ENCODE assay signal across 23 cellular contexts in the genomic region with DNA sequence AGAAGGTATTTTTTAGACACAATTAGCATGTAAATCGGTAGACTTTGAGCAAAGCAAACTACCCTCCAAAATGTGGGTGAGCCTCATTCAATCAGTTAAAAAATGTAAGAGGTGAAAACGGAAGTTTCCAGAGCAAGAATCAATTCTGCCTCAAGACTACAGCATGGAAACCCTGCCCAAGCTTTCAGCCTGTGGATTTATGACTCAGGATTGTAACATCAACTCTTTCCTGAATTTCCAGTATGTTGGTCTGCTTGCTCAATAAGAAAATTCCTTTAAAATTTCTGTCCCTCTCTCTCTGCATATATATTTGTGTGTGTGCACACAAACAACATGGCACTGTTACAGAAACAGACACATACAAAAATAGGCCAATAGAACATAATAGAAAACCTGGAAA.
DNase-seq lines count a peak whose midpoint lies in the region; ATAC-seq, FAIRE-seq and TF ChIP-seq lines count a peak whose summit lies in the region.
"Had no signal": no experiment of that assay in that cellular context is flagged by ENCODE, and none has a peak within 500 bp of the region (broad histone marks: within the 10 kb centered on the region; RNA-seq: fewer than 3 reads in every experiment).

No MANE protein-coding gene starts in this region.

- DNase-seq in AG10803 (ENCODE audit: low read depth) (peak; percentile 17), HT1080 (ENCODE audit: low read depth) (peak; percentile 31), bronchial epithelial cell (ENCODE audit: low read depth) (peak; percentile 13), fibroblast of peridontal ligament (ENCODE audit: extremely low read depth) (peak; percentile 68), NCI-H1417 treated with DMSO at 0.1 percent for 48 hours (lab: John Stamatoyannopoulos, UW) (no peak)
- no peak for DNase-seq in CD4-positive, alpha-beta T cell
- DNase-seq: MM.1S; NCI-H1048; NCI-H146; NCI-H2029; NCI-H2227 treated with DMSO at 0.1 percent for 48 hours; NCI-H510A treated with DMSO at 0.1 percent for 48 hours; NCI-H748 treated with DMSO at 0.1 percent for 48 hours; NK-92 treated with Interleukin-12 subunit alpha and Interleukin-12 subunit beta, amount 100 ng/mL, for 24 hours; SIG-M5; SK-N-SH had no signal

- H3K4me3 ChIP-seq in AG10803 (ENCODE audit: low read length) (no peak overlapping the region), bronchial epithelial cell (ENCODE audit: low read depth, low read length) (no peak overlapping the region)
- H3K4me3 ChIP-seq: HAP-1 had no signal

- H3K4me3 Mint-ChIP-seq in CD4-positive, alpha-beta T cell, result no peak overlapping the region
- H3K4me3 Mint-ChIP-seq: B cell, CD14-positive monocyte had no signal

- no peak overlapping the region for H3K27ac Mint-ChIP-seq in CD4-positive, alpha-beta T cell
- H3K27ac Mint-ChIP-seq: B cell, CD14-positive monocyte had no signal

- H3K27ac ChIP-seq in CD4-positive, alpha-beta T cell (ENCODE audit: low read depth, low read length), result no peak overlapping the region

- no peaks in the 10 kb centered on the region for H3K36me3 Mint-ChIP-seq in CD4-positive, alpha-beta T cell (ENCODE audit: low read depth)
- H3K36me3 Mint-ChIP-seq: CD14-positive monocyte had no signal

- TF ChIP-seq CTCF in AG10803 (conservative IDR thresholded peaks at IDR 0.05; ENCODE audit: low read length) (no peak), bronchial epithelial cell (IDR thresholded peaks at IDR 0.05; ENCODE audit: insufficient read depth, low read length, severe bottlenecking) (no peak)
- TF ChIP-seq CTCF in CD4-positive, alpha-beta T cell (IDR thresholded peaks at IDR 0.05), result no peak

- CTCF ChIA-PET in CD4-positive, alpha-beta T cell (lab: Charles Lee), result no interaction called here

- no peaks in the 10 kb centered on the region for H3K9me3 Mint-ChIP-seq in CD4-positive, alpha-beta T cell

- no peaks in the 10 kb centered on the region for H3K4me1 Mint-ChIP-seq in CD4-positive, alpha-beta T cell (ENCODE audit: low read depth)
- H3K4me1 Mint-ChIP-seq: B cell, CD14-positive monocyte had no signal

- ATAC-seq in HG02642 (IDR thresholded peaks at IDR 0.05; ENCODE audit: poor library complexity, unreplicated experiment) (no peak), HG03175 (IDR thresholded peaks at IDR 0.05; ENCODE audit: unreplicated experiment) (no peak)
- no peak for ATAC-seq in CD4-positive, alpha-beta T cell (ENCODE audit: poor library complexity)
- ATAC-seq: Panc1 had no signal

- no peaks in the 10 kb centered on the region for H3K27me3 Mint-ChIP-seq in CD4-positive, alpha-beta T cell
- H3K27me3 Mint-ChIP-seq: B cell had no signal

- intact Hi-C loops in CD4-positive, alpha-beta T cell (cut with DNase I, micrococcal nuclease), result no loop called here

- POLR2A ChIA-PET in CD4-positive, alpha-beta T cell (lab: Charles Lee), result no interaction called here

- FAIRE-seq in bronchial epithelial cell (lab: Jason Lieb, UNC), result no peak
- FAIRE-seq: GM12891 had no signal

- H3K27me3 ChIP-seq in bronchial epithelial cell (ENCODE audit: control insufficient read depth, insufficient read depth, low read length), result no peaks in the 10 kb centered on the region
- H3K27me3 ChIP-seq in CD4-positive, alpha-beta T cell (ENCODE audit: control insufficient read depth, insufficient read depth, low read length), result no peaks in the 10 kb centered on the region

- no peaks in the 10 kb centered on the region for H3K9me3 ChIP-seq in CD4-positive, alpha-beta T cell (ENCODE audit: control insufficient read depth, low read length)
- H3K9me3 ChIP-seq: HAP-1, SK-N-SH had no signal

- no peaks in the 10 kb centered on the region for H3K36me3 ChIP-seq in bronchial epithelial cell (ENCODE audit: control insufficient read depth, insufficient read depth, low read length)
- H3K36me3 ChIP-seq: HAP-1 had no signal

Comparison
In these comparisons a context has a peak if more than half of its experiments do, and no peak if none do; other contexts are left out.
1. DNase-seq: peak in AG10803 (single experiment), HT1080 (single experiment), bronchial epithelial cell (single experiment) and fibroblast of peridontal ligament (single experiment); none in NCI-H1417 treated with DMSO at 0.1 percent for 48 hours (single experiment) and CD4-positive, alpha-beta T cell (0 of 10).